ENCODE assay signal across 13 cellular contexts in genomic region chr16:66936889-66937554, GRCh38. TPM values are rescaled to one million over a fixed set of nuclear protein-coding genes. Genes with fewer than 3 reads are reported as not detected.
DNase-seq lines count a peak whose midpoint lies in the region; ATAC-seq and TF ChIP-seq lines count a peak whose summit lies in the region.
"Had no signal": no experiment of that assay in that cellular context is flagged by ENCODE, and none has a peak within 500 bp of the region (broad histone marks: within the 10 kb centered on the region; RNA-seq: fewer than 3 reads in every experiment).

No MANE protein-coding gene starts in this region.

- peaks cover 43% of the 10 kb centered on the region for H3K36me3 Mint-ChIP-seq in activated CD4-positive, alpha-beta T cell treated with anti-CD3 and anti-CD28 coated beads for 36 hours (ENCODE audit: low read depth)
- H3K36me3 Mint-ChIP-seq in neural crest cell (ENCODE audit: low read depth), result no peaks in the 10 kb centered on the region

- intact Hi-C loops in activated CD4-positive, alpha-beta T cell treated with anti-CD3 and anti-CD28 coated beads for 36 hours (cut with DNase I, micrococcal nuclease), result no loop called here
- intact Hi-C loops in colonic mucosa (cut with DNase I), result no loop called here

- H3K9me3 ChIP-seq in colonic mucosa, result no peaks in the 10 kb centered on the region
- H3K9me3 ChIP-seq: stomach had no signal

- H3K9me3 Mint-ChIP-seq in activated CD4-positive, alpha-beta T cell treated with anti-CD3 and anti-CD28 coated beads for 36 hours (ENCODE audit: low read depth), result no peaks in the 10 kb centered on the region
- H3K9me3 Mint-ChIP-seq in neural crest cell, result no peaks in the 10 kb centered on the region

- H3K27ac Mint-ChIP-seq in activated CD4-positive, alpha-beta T cell treated with anti-CD3 and anti-CD28 coated beads for 36 hours, result peak overlapping the region; percentile 58
- no peak overlapping the region for H3K27ac Mint-ChIP-seq in neural crest cell (ENCODE audit: unreplicated experiment)

- peak overlapping the region; percentile 86 for H3K27ac ChIP-seq in colonic mucosa

- DNase-seq in activated CD4-positive, alpha-beta T cell treated with anti-CD3 and anti-CD28 coated beads for 36 hours, result peak; percentile 38
- no peak for DNase-seq in activated CD4-positive, alpha-beta T cell treated with anti-CD3 and anti-CD28 coated beads for 1 hour
- DNase-seq in LNCaP clone FGC (ENCODE audit: low read depth) (peak; percentile 73), colonic mucosa (no peak), neural crest cell (ENCODE audit: low read depth, low spot score) (no peak), SIG-M5 treated with dmso at 0.1 percent for 504 hours (lab: John Stamatoyannopoulos, UW; ENCODE audit: unreplicated experiment) (no peak), UCSD-AML1 (lab: John Stamatoyannopoulos, UW; ENCODE audit: unreplicated experiment) (no peak)
- DNase-seq: activated CD4-positive, CD25-positive, alpha-beta regulatory T cell; MM.1S had no signal

- no peak overlapping the region for H3K4me3 ChIP-seq in LNCaP clone FGC (ENCODE audit: low read depth, low read length)
- H3K4me3 ChIP-seq in colonic mucosa, result peak overlapping the region; percentile 94

- H3K4me1 ChIP-seq in colonic mucosa, result peaks cover 20% of the 10 kb centered on the region

- H3K36me3 ChIP-seq in colonic mucosa, result peaks cover 15% of the 10 kb centered on the region

- H3K4me1 Mint-ChIP-seq in activated CD4-positive, alpha-beta T cell treated with anti-CD3 and anti-CD28 coated beads for 36 hours, result peaks cover 53% of the 10 kb centered on the region
- peaks cover 45% of the 10 kb centered on the region for H3K4me1 Mint-ChIP-seq in neural crest cell

- TF ChIP-seq POLR2A in GM18505 (IDR thresholded peaks at IDR 0.05; ENCODE audit: borderline replicate concordance, extremely low read depth, insufficient read depth, insufficient read length), result no peak

- H3K27me3 Mint-ChIP-seq in activated CD4-positive, alpha-beta T cell treated with anti-CD3 and anti-CD28 coated beads for 36 hours, result no peaks in the 10 kb centered on the region
- no peaks in the 10 kb centered on the region for H3K27me3 Mint-ChIP-seq in neural crest cell (ENCODE audit: low read depth)

- H3K27me3 ChIP-seq in colonic mucosa, result no peaks in the 10 kb centered on the region
- H3K27me3 ChIP-seq: stomach had no signal

- TF ChIP-seq CTCF in LNCaP clone FGC (IDR thresholded peaks at IDR 0.05; ENCODE audit: control insufficient read depth, extremely low read depth, insufficient read depth), result no peak
- no peak for TF ChIP-seq CTCF in colonic mucosa (IDR thresholded peaks at IDR 0.05)
- TF ChIP-seq CTCF in neural crest cell (conservative IDR thresholded peaks at IDR 0.05), result no peak

- peak overlapping the region in 1 of 2 donors; percentile 99 for H3K9ac ChIP-seq in colonic mucosa (ENCODE audit: low read depth in 2 of 2, low read length in 2 of 2)

- POLR2A ChIA-PET in activated CD4-positive, alpha-beta T cell treated with anti-CD3 and anti-CD28 coated beads for 36 hours (lab: Charles Lee), result no interaction called here

- no peak for ATAC-seq in activated CD4-positive, alpha-beta T cell treated with anti-CD3 and anti-CD28 coated beads for 36 hours
- ATAC-seq in GM18505 (IDR thresholded peaks at IDR 0.05; ENCODE audit: unreplicated experiment), result no peak

- peak overlapping the region; percentile 99 for H3K4me3 Mint-ChIP-seq in activated CD4-positive, alpha-beta T cell treated with anti-CD3 and anti-CD28 coated beads for 36 hours
- H3K4me3 Mint-ChIP-seq in neural crest cell, result peak overlapping the region; percentile 70

- CTCF ChIA-PET in activated CD4-positive, alpha-beta T cell treated with anti-CD3 and anti-CD28 coated beads for 36 hours (lab: Charles Lee), result no interaction called here

RNA-seq across cellular contexts. Expression of gene CES2, which starts 1.7 kb away (rescaled TPM):
- total RNA-seq in activated CD4-positive, alpha-beta T cell treated with anti-CD3 and anti-CD28 coated beads for 36 hours, result 10 to 100 TPM; 30.5 to 31.6 TPM
- total RNA-seq in colonic mucosa (100 to 1,000 TPM; 407 to 525 TPM), neural crest cell (50.1 and 52.5 TPM in 2 replicates)

RNA-seq across cellular contexts. Expression of gene CIAO2B, which starts 2.8 kb away (rescaled TPM):
- 100 to 1,000 TPM; 171 to 186 TPM for total RNA-seq in activated CD4-positive, alpha-beta T cell treated with anti-CD3 and anti-CD28 coated beads for 36 hours
- total RNA-seq in colonic mucosa (100 to 1,000 TPM; 105 to 146 TPM), neural crest cell (73.8 and 77.5 TPM in 2 replicates)

RNA-seq across cellular contexts. Expression of gene RRAD, which starts 11.7 kb away (rescaled TPM):
- under 1 TPM; 0.19 to 0.55 TPM for total RNA-seq in activated CD4-positive, alpha-beta T cell treated with anti-CD3 and anti-CD28 coated beads for 36 hours
- 1 to 10 TPM; 1.4 to 4.0 TPM for total RNA-seq in colonic mucosa
- total RNA-seq in neural crest cell, result 0.20 and 0.54 TPM in 2 replicates

RNA-seq across cellular contexts. Expression of gene CDH16, which starts 18.3 kb away (rescaled TPM):
- not detected for total RNA-seq in activated CD4-positive, alpha-beta T cell treated with anti-CD3 and anti-CD28 coated beads for 36 hours
- total RNA-seq in colonic mucosa (1 to 10 TPM in 1 of 2 donors, under 1 TPM in 1; 0.72 to 1.8 TPM), neural crest cell (not detected in 2 replicates)
- total RNA-seq: A673, RPMI7951 had no signal

RNA-seq across cellular contexts. Expression of gene CES3, which starts 24.0 kb away (rescaled TPM):
- 1 to 10 TPM; 1.6 to 1.9 TPM for total RNA-seq in activated CD4-positive, alpha-beta T cell treated with anti-CD3 and anti-CD28 coated beads for 36 hours
- total RNA-seq in colonic mucosa, result 100 to 1,000 TPM; 136 to 169 TPM
- 2.4 and 3.2 TPM in 2 replicates for total RNA-seq in neural crest cell
- total RNA-seq: RPMI7951 had no signal

Comparison
In these comparisons a context has a peak if more than half of its experiments do, and no peak if none do; other contexts are left out.
1. DNase-seq: peak in activated CD4-positive, alpha-beta T cell treated with anti-CD3 and anti-CD28 coated beads for 36 hours (single experiment) and LNCaP clone FGC (single experiment); none in activated CD4-positive, alpha-beta T cell treated with anti-CD3 and anti-CD28 coated beads for 1 hour (single experiment), colonic mucosa (single experiment), neural crest cell (single experiment), SIG-M5 treated with dmso at 0.1 percent for 504 hours (single experiment) and UCSD-AML1 (single experiment).